ENCODE assay signal across 11 cellular contexts in the genomic region with DNA sequence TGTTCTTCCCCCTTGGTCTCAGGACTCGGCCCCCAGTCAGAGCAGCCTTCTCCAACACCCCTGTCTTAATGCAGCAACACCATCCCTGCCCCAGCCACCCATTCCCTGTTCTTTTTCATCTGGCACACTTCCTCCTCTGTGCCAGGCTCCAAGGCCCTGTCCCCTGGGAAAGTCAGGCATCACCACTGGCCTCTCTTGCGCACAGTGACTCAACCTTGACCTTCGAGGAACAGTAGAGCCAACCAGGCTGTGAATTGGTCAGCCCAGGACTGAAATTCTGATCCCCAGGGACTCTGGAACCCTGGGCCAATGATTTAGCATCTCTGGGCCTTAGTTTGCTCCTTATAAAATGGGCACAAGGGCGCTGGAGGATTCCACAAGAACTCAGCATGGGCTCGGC. TPM values are rescaled to one million over a fixed set of nuclear protein-coding genes. Genes with fewer than 3 reads are reported as not detected.
DNase-seq lines count a peak whose midpoint lies in the region; ATAC-seq and TF ChIP-seq lines count a peak whose summit lies in the region.
"Had no signal": no experiment of that assay in that cellular context is flagged by ENCODE, and none has a peak within 500 bp of the region (broad histone marks: within the 10 kb centered on the region; RNA-seq: fewer than 3 reads in every experiment).

No MANE protein-coding gene starts in this region.

- H3K4me3 Mint-ChIP-seq in CD4-positive, alpha-beta T cell, result peak overlapping the region; percentile 84

- peaks cover 51% of the 10 kb centered on the region for H3K4me1 ChIP-seq in Karpas-422 (ENCODE audit: low read length)
- peaks cover 21 to 23% of the 10 kb centered on the region in 2 donors for H3K4me1 ChIP-seq in neuronal stem cell (ENCODE audit: control insufficient read depth in 2 of 2, insufficient read depth in 1 of 2, low read depth in 1 of 2, low read length in 2 of 2)

- H3K4me1 Mint-ChIP-seq in CD4-positive, alpha-beta T cell (ENCODE audit: low read depth), result peaks cover 78% of the 10 kb centered on the region

- H3K9ac ChIP-seq in Karpas-422 (ENCODE audit: low read length) (peak overlapping the region; percentile 27; the same call in 1 of the 2 replicates), neuronal stem cell (ENCODE audit: low read depth, low read length, poor library complexity) (no peak overlapping the region)

- peak overlapping the region; percentile 2 for H3K18ac ChIP-seq in neuronal stem cell (ENCODE audit: low read length)

- H3K14ac ChIP-seq in neuronal stem cell (ENCODE audit: low read length), result no peak overlapping the region

- H4K8ac ChIP-seq in neuronal stem cell (ENCODE audit: low read depth, low read length), result no peak overlapping the region

- peak overlapping the region; percentile 98 for H3K27ac ChIP-seq in CD4-positive, alpha-beta T cell (ENCODE audit: low read depth, low read length)
- H3K27ac ChIP-seq in Karpas-422 (ENCODE audit: low read length) (0 out of 2 replicates have a peak overlapping the region, but pooled peaks have one; percentile 35), neuronal stem cell (replicated peaks; ENCODE audit: low read length) (no peak overlapping the region)

- peak overlapping the region; percentile 20 for H3K23ac ChIP-seq in neuronal stem cell (ENCODE audit: low read depth, low read length, poor library complexity)

- no peak for TF ChIP-seq CTCF in CD4-positive, alpha-beta T cell (IDR thresholded peaks at IDR 0.05)
- no peak for TF ChIP-seq CTCF in cardiac fibroblast (IDR thresholded peaks at IDR 0.05; ENCODE audit: low read depth, low read length)

- H3K9me3 Mint-ChIP-seq in CD4-positive, alpha-beta T cell, result no peaks in the 10 kb centered on the region

- H2AK5ac ChIP-seq in neuronal stem cell (ENCODE audit: low read depth, low read length), result no peak overlapping the region

- H2BK5ac ChIP-seq in neuronal stem cell (ENCODE audit: low read length), result no peak overlapping the region

- DNase-seq in CD4-positive, alpha-beta T cell, result no peak
- DNase-seq in Karpas-422 (no peak), cardiac fibroblast (ENCODE audit: low read depth in 2 of 2) (peak; percentile 32 to 53), neuronal stem cell (ENCODE audit: low spot score) (no peak), NCI-H748 (lab: John Stamatoyannopoulos, UW; ENCODE audit: unreplicated experiment) (no peak), DMS53 treated with DMSO at 0.1 percent for 48 hours (lab: John Stamatoyannopoulos, UW; ENCODE audit: unreplicated experiment) (no peak)
- DNase-seq in stimulated activated CD4-positive, alpha-beta T cell treated with anti-CD3 and anti-CD28 coated beads, Interleukin-2, amount 100 ng/mL, for 24 hours, result no peak
- DNase-seq in effector CD8-positive, alpha-beta T cell (lab: John Stamatoyannopoulos, UW), result no peak
- DNase-seq: NCI-H146, OCI-M1 had no signal

- H3K27ac Mint-ChIP-seq in CD4-positive, alpha-beta T cell, result peak overlapping the region; percentile 99

- no peaks in the 10 kb centered on the region for H3K27me3 ChIP-seq in CD4-positive, alpha-beta T cell (ENCODE audit: control insufficient read depth, insufficient read depth, low read length)
- H3K27me3 ChIP-seq in Karpas-422 (ENCODE audit: low read length), result no peaks in the 10 kb centered on the region
- H3K27me3 ChIP-seq in neuronal stem cell (ENCODE audit: control insufficient read depth in 3 of 3, insufficient read depth in 3 of 3, low read depth in 1 of 3, low read length in 3 of 3), result no peaks in the 10 kb centered on the region
- H3K27me3 ChIP-seq: esophagus muscularis mucosa had no signal

- H3K9me3 ChIP-seq in CD4-positive, alpha-beta T cell (ENCODE audit: control insufficient read depth, low read length), result no peaks in the 10 kb centered on the region
- no peaks in the 10 kb centered on the region for H3K9me3 ChIP-seq in Karpas-422 (ENCODE audit: low read length)
- H3K9me3 ChIP-seq in neuronal stem cell (replicated peaks in 1 of 2; ENCODE audit: control insufficient read depth in 2 of 2, insufficient read depth in 1 of 2, low read depth in 1 of 2, low read length in 2 of 2), result no peaks in the 10 kb centered on the region
- H3K9me3 ChIP-seq: esophagus muscularis mucosa had no signal

- H3K4ac ChIP-seq in neuronal stem cell (ENCODE audit: low read length), result no peak overlapping the region

- intact Hi-C loops in CD4-positive, alpha-beta T cell (cut with DNase I, micrococcal nuclease), result no loop called here

- no peak overlapping the region for H2BK12ac ChIP-seq in neuronal stem cell (ENCODE audit: low read length)

- H3K9me2 ChIP-seq in Karpas-422 (replicated peaks; ENCODE audit: insufficient read depth, low read length), result no peaks in the 10 kb centered on the region

- H3K36me3 ChIP-seq in Karpas-422 (ENCODE audit: insufficient read depth, low read length), result no peaks in the 10 kb centered on the region
- H3K36me3 ChIP-seq in neuronal stem cell (replicated peaks in 1 of 2; ENCODE audit: control insufficient read depth in 2 of 2, insufficient read depth in 2 of 2, low read length in 2 of 2), result peaks cover 5% of the 10 kb centered on the region in 2 donors
- H3K36me3 ChIP-seq: esophagus muscularis mucosa had no signal

- H3K27me3 Mint-ChIP-seq in CD4-positive, alpha-beta T cell, result no peaks in the 10 kb centered on the region

- no peak overlapping the region for H4K91ac ChIP-seq in neuronal stem cell (ENCODE audit: low read depth, low read length, poor library complexity)

- POLR2A ChIA-PET in CD4-positive, alpha-beta T cell (lab: Charles Lee), result interaction anchor here (0.8 to 3.4 kb wide), 5 partner anchors 10 to 101 kb away, joined by 3 to 21 read pairs (median 7); a partner anchor contains a TSS

- no peak for ATAC-seq in CD4-positive, alpha-beta T cell (ENCODE audit: poor library complexity)

- no peak overlapping the region for H2BK120ac ChIP-seq in neuronal stem cell (ENCODE audit: low read depth, low read length)

- H3K4me3 ChIP-seq in Karpas-422 (ENCODE audit: low read length) (no peak overlapping the region), cardiac fibroblast (replicated peaks in 1 of 2; ENCODE audit: low read depth in 2 of 2, low read length in 2 of 2) (no peak overlapping the region), neuronal stem cell (ENCODE audit: low read length in 2 of 2) (no peak overlapping the region)
- H3K4me3 ChIP-seq: esophagus muscularis mucosa had no signal

- H4K20me1 ChIP-seq in Karpas-422 (ENCODE audit: insufficient read depth, low read depth, low read length), result peaks cover 71% of the 10 kb centered on the region

- WGBS in neuronal stem cell (ENCODE audit: extremely low coverage in 2 of 2, insufficient read length in 2 of 2, insufficient replicate concordance in 1 of 2), 2 donors, result no CpG with 5 or more reads among the region's 5 CpGs

- peak overlapping the region; percentile 26 for H3K4me2 ChIP-seq in Karpas-422 (ENCODE audit: low read depth, low read length, poor library complexity, severe bottlenecking)
- H3K4me2 ChIP-seq in neuronal stem cell (ENCODE audit: insufficient read depth, low read length, poor library complexity, severe bottlenecking), result no peak overlapping the region

- CTCF ChIA-PET in CD4-positive, alpha-beta T cell (lab: Charles Lee), result interaction anchor here (0.9 to 3.7 kb wide), 3 partner anchors 13 to 109 kb away, joined by 3 to 25 read pairs (median 11); no protein-coding TSS in a partner anchor

- H2BK15ac ChIP-seq in neuronal stem cell (ENCODE audit: low read length), result no peak overlapping the region

- H2AFZ ChIP-seq in Karpas-422 (ENCODE audit: low read length) (no peak overlapping the region), neuronal stem cell (ENCODE audit: low read length) (no peak overlapping the region)

- peaks cover 18% of the 10 kb centered on the region for H3K36me3 Mint-ChIP-seq in CD4-positive, alpha-beta T cell (ENCODE audit: low read depth)

- peaks cover 94% of the 10 kb centered on the region for H3K79me2 ChIP-seq in Karpas-422 (ENCODE audit: low read length)

- H3K79me1 ChIP-seq in neuronal stem cell (ENCODE audit: low read depth, low read length), result peaks cover 17% of the 10 kb centered on the region

RNA-seq across cellular contexts. Expression of a gene that starts 10.5 kb away (rescaled TPM):
- total RNA-seq in CD4-positive, alpha-beta T cell, result 100 to 1,000 TPM; 166 to 168 TPM
- total RNA-seq in Karpas-422 (2014; rRNA removed; shearing (Covaris generic); ENCODE audit: low replicate concordance), result 69.2 and 99.2 TPM in 2 replicates
- polyA plus RNA-seq in neuronal stem cell (2013, experiment 1 of 2), result 48.3 TPM
- 47.0 TPM for polyA plus RNA-seq in neuronal stem cell (2013, experiment 2 of 2)

RNA-seq across cellular contexts. Expression of a gene that starts 32.2 kb away (rescaled TPM):
- 1 to 10 TPM; 1.3 to 1.8 TPM for total RNA-seq in CD4-positive, alpha-beta T cell
- 5.2 TPM in 2 replicates for total RNA-seq in Karpas-422 (2014; rRNA removed; shearing (Covaris generic); ENCODE audit: low replicate concordance)
- 2.2 TPM for polyA plus RNA-seq in neuronal stem cell (2013, experiment 1 of 2)
- 1.8 TPM for polyA plus RNA-seq in neuronal stem cell (2013, experiment 2 of 2)

Comparison
In these comparisons a context has a peak if more than half of its experiments do, and no peak if none do; other contexts are left out.
1. DNase-seq: peak in cardiac fibroblast (2 of 2); none in CD4-positive, alpha-beta T cell (0 of 10), Karpas-422 (single experiment), neuronal stem cell (single experiment), stimulated activated CD4-positive, alpha-beta T cell treated with anti-CD3 and anti-CD28 coated beads, Interleukin-2, amount 100 ng/mL, for 24 hours (0 of 2), NCI-H748 (single experiment), DMS53 treated with DMSO at 0.1 percent for 48 hours (single experiment) and effector CD8-positive, alpha-beta T cell (single experiment).